Comparison of ENCODE assay signal across 8 cellular contexts in genomic region chr19:41399091-41399490, GRCh38. TPM values are rescaled to one million over a fixed set of nuclear protein-coding genes. Genes with fewer than 3 reads are reported as not detected.
DNase-seq lines count a peak whose midpoint lies in the region; ATAC-seq and TF ChIP-seq lines count a peak whose summit lies in the region.

No MANE protein-coding gene starts in this region.

- H3K27ac Mint-ChIP-seq in activated CD4-positive, alpha-beta T cell treated with anti-CD3 and anti-CD28 coated beads, Interleukin-2, amount 10 ng/mL, durations not matched to agents 7 days and 5 days = peak overlapping the region; percentile 100
- peak overlapping the region; percentile 60 for H3K27ac Mint-ChIP-seq in WTC11
- peak overlapping the region; percentile 100 for H3K27ac Mint-ChIP-seq in stimulated activated naive B cell treated with anti-CD40 and anti-IgM and Interleukin-4, amounts not matched to agents 10 μg/mL and 1 μg/mL and 100 μg/mL, for 72 hours

- H3K9me3 ChIP-seq in ovary = no peaks in the 10 kb centered on the region
- H3K9me3 ChIP-seq in effector memory CD4-positive, alpha-beta T cell (ENCODE audit: control insufficient read depth, low read length) = no peaks in the 10 kb centered on the region

- no peak for ATAC-seq in WTC11
- no peak for ATAC-seq in stimulated activated naive B cell treated with anti-CD40 and anti-IgM and Interleukin-4, amounts not matched to agents 10 μg/mL and 1 μg/mL and 100 μg/mL, for 72 hours (replicated peaks)

- TF ChIP-seq CTCF in WTC11 (IDR thresholded peaks at IDR 0.05) (no peak), foreskin fibroblast (IDR thresholded peaks at IDR 0.05; ENCODE audit: low read depth, low read length) (no peak), ovary (IDR thresholded peaks at IDR 0.05) (no peak)

- H3K9me3 Mint-ChIP-seq in activated CD4-positive, alpha-beta T cell treated with anti-CD3 and anti-CD28 coated beads, Interleukin-2, amount 10 ng/mL, durations not matched to agents 7 days and 5 days = no peaks in the 10 kb centered on the region
- no peaks in the 10 kb centered on the region for H3K9me3 Mint-ChIP-seq in WTC11
- no peaks in the 10 kb centered on the region for H3K9me3 Mint-ChIP-seq in stimulated activated naive B cell treated with anti-CD40 and anti-IgM and Interleukin-4, amounts not matched to agents 10 μg/mL and 1 μg/mL and 100 μg/mL, for 72 hours

- WGBS in ovary, 3 donors = 78 to 79% (median 78%) methylated on average over 3 of the region's 3 CpGs

- intact Hi-C loops in ovary (cut with DNase I) = no loop called here

- H3K36me3 ChIP-seq in ovary = no peaks in the 10 kb centered on the region
- peaks cover 3% of the 10 kb centered on the region for H3K36me3 ChIP-seq in effector memory CD4-positive, alpha-beta T cell (ENCODE audit: control insufficient read depth, insufficient read depth, low read length)

- no peaks in the 10 kb centered on the region for H3K27me3 Mint-ChIP-seq in activated CD4-positive, alpha-beta T cell treated with anti-CD3 and anti-CD28 coated beads, Interleukin-2, amount 10 ng/mL, durations not matched to agents 7 days and 5 days
- no peaks in the 10 kb centered on the region for H3K27me3 Mint-ChIP-seq in WTC11 (ENCODE audit: low read depth)
- H3K27me3 Mint-ChIP-seq in stimulated activated naive B cell treated with anti-CD40 and anti-IgM and Interleukin-4, amounts not matched to agents 10 μg/mL and 1 μg/mL and 100 μg/mL, for 72 hours = no peaks in the 10 kb centered on the region

- CTCF ChIA-PET in activated CD4-positive, alpha-beta T cell treated with anti-CD3 and anti-CD28 coated beads, Interleukin-2, amount 10 ng/mL, durations not matched to agents 7 days and 5 days (lab: Charles Lee) = interaction anchor here (0.6 to 1.0 kb wide), 3 partner anchors 9 to 31 kb away, joined by 3 to 4 read pairs (median 3); no protein-coding TSS in a partner anchor
- CTCF ChIA-PET in WTC11 (lab: Charles Lee) = no interaction called here

- TF ChIP-seq POLR2A in ovary (IDR thresholded peaks at IDR 0.05) = no peak

- no peaks in the 10 kb centered on the region for H3K27me3 ChIP-seq in ovary
- H3K27me3 ChIP-seq in effector memory CD4-positive, alpha-beta T cell (replicated peaks; ENCODE audit: control insufficient read depth, insufficient read depth, low read length, poor library complexity, severe bottlenecking) = no peaks in the 10 kb centered on the region

- H3K4me3 ChIP-seq in foreskin fibroblast (ENCODE audit: low read depth in 1 of 2, low read length in 2 of 2) = peak overlapping the region; percentile 55 to 100
- H3K4me3 ChIP-seq in ovary = no peak overlapping the region
- no peak overlapping the region for H3K4me3 ChIP-seq in effector memory CD4-positive, alpha-beta T cell (ENCODE audit: insufficient read depth, low read depth, low read length, poor library complexity, severe bottlenecking)

- peaks cover 5% of the 10 kb centered on the region for H3K4me1 ChIP-seq in ovary (ENCODE audit: insufficient read depth)
- peaks cover 5% of the 10 kb centered on the region for H3K4me1 ChIP-seq in effector memory CD4-positive, alpha-beta T cell (ENCODE audit: control insufficient read depth, insufficient read depth, low read length, poor library complexity, severe bottlenecking)

- H3K4me1 Mint-ChIP-seq in activated CD4-positive, alpha-beta T cell treated with anti-CD3 and anti-CD28 coated beads, Interleukin-2, amount 10 ng/mL, durations not matched to agents 7 days and 5 days = peaks cover 31% of the 10 kb centered on the region
- H3K4me1 Mint-ChIP-seq in WTC11 = peaks cover 22% of the 10 kb centered on the region
- H3K4me1 Mint-ChIP-seq in stimulated activated naive B cell treated with anti-CD40 and anti-IgM and Interleukin-4, amounts not matched to agents 10 μg/mL and 1 μg/mL and 100 μg/mL, for 72 hours = peaks cover 28 to 65% of the 10 kb centered on the region in 2 donors

- POLR2A ChIA-PET in activated CD4-positive, alpha-beta T cell treated with anti-CD3 and anti-CD28 coated beads, Interleukin-2, amount 10 ng/mL, durations not matched to agents 7 days and 5 days (lab: Charles Lee) = no interaction called here
- POLR2A ChIA-PET in WTC11 (lab: Charles Lee) = interaction anchor here (0.7 to 1.1 kb wide), 2 partner anchors 28 to 35 kb away, joined by 3 to 9 read pairs; partner anchors contain the start of genes B3GNT8 and B9D2

- no peak for DNase-seq in activated CD4-positive, alpha-beta T cell treated with anti-CD3 and anti-CD28 coated beads, Interleukin-2, amount 10 ng/mL, durations not matched to agents 7 days and 5 days
- DNase-seq in activated CD4-positive, alpha-beta T cell treated with anti-CD3 and anti-CD28 coated beads for 4 hours = no peak
- DNase-seq in WTC11 (ENCODE audit: low spot score) = no peak
- no peak for DNase-seq in foreskin fibroblast
- no peak for DNase-seq in stimulated activated naive B cell treated with anti-CD40 and anti-IgM and Interleukin-4, amounts not matched to agents 10 μg/mL and 1 μg/mL and 100 μg/mL, for 72 hours
- no peak for DNase-seq in ovary
- no peak for DNase-seq in Ammon's horn (ENCODE audit: low spot score)
- no peak for DNase-seq in effector memory CD4-positive, alpha-beta T cell

- H3K27ac ChIP-seq in ovary = no peak overlapping the region
- H3K27ac ChIP-seq in effector memory CD4-positive, alpha-beta T cell (ENCODE audit: insufficient read depth, low read length, poor library complexity, severe bottlenecking) = no peak overlapping the region

- H3K36me3 Mint-ChIP-seq in activated CD4-positive, alpha-beta T cell treated with anti-CD3 and anti-CD28 coated beads, Interleukin-2, amount 10 ng/mL, durations not matched to agents 7 days and 5 days (ENCODE audit: low read depth) = no peaks in the 10 kb centered on the region
- H3K36me3 Mint-ChIP-seq in WTC11 = no peaks in the 10 kb centered on the region
- H3K36me3 Mint-ChIP-seq in stimulated activated naive B cell treated with anti-CD40 and anti-IgM and Interleukin-4, amounts not matched to agents 10 μg/mL and 1 μg/mL and 100 μg/mL, for 72 hours = peaks cover 12 to 22% of the 10 kb centered on the region in 2 donors

- TF ChIP-seq EP300 in ovary (IDR thresholded peaks at IDR 0.05) = no peak

- H3K4me3 Mint-ChIP-seq in activated CD4-positive, alpha-beta T cell treated with anti-CD3 and anti-CD28 coated beads, Interleukin-2, amount 10 ng/mL, durations not matched to agents 7 days and 5 days = peak overlapping the region; percentile 99
- H3K4me3 Mint-ChIP-seq in WTC11 = peak overlapping the region; percentile 100
- peak overlapping the region; percentile 100 for H3K4me3 Mint-ChIP-seq in stimulated activated naive B cell treated with anti-CD40 and anti-IgM and Interleukin-4, amounts not matched to agents 10 μg/mL and 1 μg/mL and 100 μg/mL, for 72 hours

TF ChIP-seq in WTC11, 78 proteins besides CTCF, POLR2A, EP300 and RAD21:
- TF ChIP-seq FOXJ3 (CRISPR knock-in tag; IDR thresholded peaks at IDR 0.05; ENCODE audit: borderline replicate concordance) (no peak), MAX (CRISPR knock-in tag; IDR thresholded peaks at IDR 0.05) (no peak), ZNF263 (CRISPR knock-in tag; IDR thresholded peaks at IDR 0.05; ENCODE audit: low read depth) (no peak)
TF ChIP-seq in WTC11: peak in this region for 0.

RNA-seq across cellular contexts. Expression of gene BCKDHA, which starts 1.5 kb away (rescaled TPM):
- total RNA-seq in activated CD4-positive, alpha-beta T cell treated with anti-CD3 and anti-CD28 coated beads, Interleukin-2, amount 10 ng/mL, durations not matched to agents 7 days and 5 days = 10 to 100 TPM; 12.7 TPM
- 18.8 to 34.8 TPM (median 32.6 TPM) in 3 replicates for total RNA-seq in WTC11 (2021)
- total RNA-seq in ovary = 10 to 100 TPM; 14.3 to 31.6 (median 19.0) TPM
- 10 to 100 TPM in 1 of 2 donors, 1 to 10 TPM in 1; 3.8 to 43.8 TPM for polyA plus RNA-seq in ovary

RNA-seq across cellular contexts. Expression of gene EXOSC5, which starts 1.9 kb away (rescaled TPM):
- 10 to 100 TPM; 21.1 to 26.9 TPM for total RNA-seq in activated CD4-positive, alpha-beta T cell treated with anti-CD3 and anti-CD28 coated beads, Interleukin-2, amount 10 ng/mL, durations not matched to agents 7 days and 5 days
- total RNA-seq in WTC11 (2021) (56.4 to 60.3 TPM (median 56.6 TPM) in 3 replicates), ovary (10 to 100 TPM in 4 of 7 donors, 1 to 10 TPM in 3; 6.6 to 25.0 (median 13.8) TPM)
- polyA plus RNA-seq in ovary = 10 to 100 TPM in 1 of 2 donors, 1 to 10 TPM in 1; 1.5 to 24.6 TPM

RNA-seq across cellular contexts. Expression of gene TMEM91, which starts 22.8 kb away (rescaled TPM):
- total RNA-seq in activated CD4-positive, alpha-beta T cell treated with anti-CD3 and anti-CD28 coated beads, Interleukin-2, amount 10 ng/mL, durations not matched to agents 7 days and 5 days = 1 to 10 TPM; 5.4 to 5.6 TPM
- 5.3 to 6.0 TPM (median 5.3 TPM) in 3 replicates for total RNA-seq in WTC11 (2021)
- total RNA-seq in ovary = 10 to 100 TPM in 3 of 7 donors, 1 to 10 TPM in 4; 6.5 to 22.3 (median 9.9) TPM
- 10 to 100 TPM in 1 of 2 donors, 1 to 10 TPM in 1; 6.2 to 16.1 TPM for polyA plus RNA-seq in ovary

RNA-seq across cellular contexts. Expression of gene B3GNT8, which starts 28.1 kb away (rescaled TPM):
- 1 to 10 TPM; 2.1 to 2.2 TPM for total RNA-seq in activated CD4-positive, alpha-beta T cell treated with anti-CD3 and anti-CD28 coated beads, Interleukin-2, amount 10 ng/mL, durations not matched to agents 7 days and 5 days
- total RNA-seq in WTC11 (2021) (0.96 to 2.3 TPM (median 1.2 TPM) in 3 replicates), ovary (1 to 10 TPM in 4 of 7 donors, under 1 TPM in 3; 0.51 to 2.2 (median 1.2) TPM)
- 1 to 10 TPM in 1 of 2 donors, not detected in 1; 1.1 TPM for polyA plus RNA-seq in ovary

RNA-seq across cellular contexts. Expression of gene B9D2, which starts 35.1 kb away (rescaled TPM):
- 10 to 100 TPM; 11.6 to 11.7 TPM for total RNA-seq in activated CD4-positive, alpha-beta T cell treated with anti-CD3 and anti-CD28 coated beads, Interleukin-2, amount 10 ng/mL, durations not matched to agents 7 days and 5 days
- total RNA-seq in WTC11 (2021) = 4.5 to 6.3 TPM (median 4.7 TPM) in 3 replicates
- 1 to 10 TPM; 2.6 to 6.5 (median 4.7) TPM for total RNA-seq in ovary
- 1 to 10 TPM in 1 of 2 donors, under 1 TPM in 1; 0.83 to 7.2 TPM for polyA plus RNA-seq in ovary

Comparison
In these comparisons a context has a peak if more than half of its experiments do, and no peak if none do; other contexts are left out.
1. H3K4me3 ChIP-seq: peak in foreskin fibroblast (2 of 2); none in ovary (single experiment) and effector memory CD4-positive, alpha-beta T cell (single experiment).
2. Peak in every context shown above with its lines, with median percentiles within 50 percentile points of each other: H3K27ac Mint-ChIP-seq and H3K4me3 Mint-ChIP-seq.